8 cellular contexts compared by ENCODE assay signal in the genomic region with DNA sequence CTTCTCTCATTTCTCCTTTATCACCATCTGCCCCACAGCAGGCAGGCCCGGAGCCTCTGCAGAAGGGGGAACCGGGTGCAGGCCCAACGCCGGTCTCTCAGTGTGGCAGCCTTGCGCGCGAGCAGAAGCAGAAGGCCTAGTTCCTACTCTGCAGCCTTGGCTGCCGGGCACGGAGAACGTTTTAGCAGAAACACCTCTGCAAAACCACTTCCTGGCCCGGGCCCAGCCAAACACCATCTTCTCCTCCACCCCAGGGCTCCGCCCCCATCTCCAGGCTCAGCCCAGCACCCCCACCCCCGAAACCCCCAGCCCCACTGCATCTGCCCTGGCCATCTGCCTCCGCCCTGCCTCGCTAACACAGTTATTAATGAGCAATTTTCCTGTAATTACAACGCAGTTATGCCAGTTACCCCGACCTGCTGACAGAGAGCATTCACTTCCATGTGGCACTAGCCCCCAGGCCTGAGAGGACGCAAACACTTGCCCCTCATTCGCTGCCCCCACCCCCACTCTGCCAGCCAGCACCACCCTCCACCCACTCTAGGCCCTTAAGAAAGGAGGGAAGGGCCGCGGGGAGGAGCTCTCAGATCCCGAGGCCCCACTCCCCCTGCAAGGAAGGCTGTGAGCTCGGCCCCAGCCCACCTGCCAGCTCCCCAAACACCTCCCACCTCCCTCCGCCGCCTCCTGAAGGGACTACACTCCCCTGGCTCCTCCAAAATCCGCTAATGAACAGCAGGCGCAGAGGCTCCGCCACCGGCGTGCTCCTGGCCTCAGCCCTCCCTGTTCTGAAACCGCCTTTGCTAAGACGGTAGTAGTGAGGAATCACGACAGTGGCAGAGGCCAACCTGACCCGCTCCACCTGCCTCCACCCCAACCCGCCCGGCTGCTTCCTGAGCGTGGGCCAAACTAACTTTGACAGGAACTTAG. TPM values are rescaled to one million over a fixed set of nuclear protein-coding genes. Genes with fewer than 3 reads are reported as not detected.
DNase-seq lines count a peak whose midpoint lies in the region; ATAC-seq, FAIRE-seq and TF ChIP-seq lines count a peak whose summit lies in the region.

No MANE protein-coding gene starts in this region.

- H3K4me3 ChIP-seq in AG09309 (ENCODE audit: control insufficient read depth, low read depth, low read length) (peak overlapping the region; percentile 18), fibroblast of villous mesenchyme (ENCODE audit: low read depth, low read length) (peak overlapping the region; percentile 55), small intestine (ENCODE audit: low read depth in 1 of 2, low read length in 2 of 2) (peak overlapping the region in 1 of 2 donors; percentile 26)

- peaks cover 0 to 4% of the 10 kb centered on the region in 2 donors for H3K27me3 ChIP-seq in small intestine (ENCODE audit: control insufficient read depth in 2 of 2, insufficient read depth in 2 of 2, low read length in 2 of 2)

- no peaks in the 10 kb centered on the region for H3K4me1 ChIP-seq in small intestine (ENCODE audit: control insufficient read depth in 2 of 2, insufficient read depth in 1 of 2, low read depth in 1 of 2, low read length in 1 of 2)

- ATAC-seq in GM19324 (IDR thresholded peaks at IDR 0.05; ENCODE audit: low FRiP score, unreplicated experiment) = no peak

- WGBS in small intestine, 3 donors = 39 to 54% (median 47%) methylated on average over 37 of the region's 37 CpGs

- TF ChIP-seq CTCF in AG09309 (IDR thresholded peaks at IDR 0.05; ENCODE audit: control insufficient read depth, insufficient read depth, low read depth, low read length, missing control alignments) = no peak
- no peak for TF ChIP-seq CTCF in fibroblast of villous mesenchyme (IDR thresholded peaks at IDR 0.05; ENCODE audit: insufficient read depth, low read depth, low read length)

- FAIRE-seq in GM19239 (lab: Jason Lieb, UNC) (peak; percentile 89), small intestine (lab: Jason Lieb, UNC) (no peak)

- H3K36me3 ChIP-seq in small intestine (ENCODE audit: control insufficient read depth in 2 of 2, insufficient read depth in 2 of 2, low read length in 2 of 2) = no peaks in the 10 kb centered on the region

- H3K27ac ChIP-seq in small intestine (ENCODE audit: low read depth in 1 of 2, low read length in 1 of 2) = peak overlapping the region; percentile 71 to 79

- no peaks in the 10 kb centered on the region for H3K9me3 ChIP-seq in small intestine (ENCODE audit: control insufficient read depth, low read depth)

- DNase-seq in AG09309 (ENCODE audit: low read depth) (no peak), GM19239 (ENCODE audit: insufficient read length, low spot score) (peak; percentile 82), NCI-H1694 (lab: John Stamatoyannopoulos, UW) (peak; percentile 69), fibroblast of villous mesenchyme (ENCODE audit: low read depth) (no peak), small intestine (peak; percentile 37), NCI-H510A (lab: John Stamatoyannopoulos, UW) (no peak)
- peak; percentile 60 for DNase-seq in activated CD8-positive, alpha-beta memory T cell treated with anti-CD3 and anti-CD28 coated beads, Interleukin-2, amount 50 U/mL, for 24 hours (ENCODE audit: extremely low read depth)

RNA-seq across cellular contexts. Expression of a gene that starts 44.7 kb away (rescaled TPM):
- 3.9 and 42.5 TPM in 2 replicates for total RNA-seq in fibroblast of villous mesenchyme
- 10 to 100 TPM; 24.3 to 37.6 (median 27.5) TPM for polyA plus RNA-seq in small intestine

Comparison
In these comparisons a context has a peak if more than half of its experiments do, and no peak if none do; other contexts are left out.
1. DNase-seq: peak in GM19239 (single experiment), NCI-H1694 (single experiment), activated CD8-positive, alpha-beta memory T cell treated with anti-CD3 and anti-CD28 coated beads, Interleukin-2, amount 50 U/mL, for 24 hours (single experiment) and small intestine (single experiment); none in AG09309 (single experiment), fibroblast of villous mesenchyme (single experiment) and NCI-H510A (single experiment).